ENCODE assay signal across 23 cellular contexts in the genomic region with DNA sequence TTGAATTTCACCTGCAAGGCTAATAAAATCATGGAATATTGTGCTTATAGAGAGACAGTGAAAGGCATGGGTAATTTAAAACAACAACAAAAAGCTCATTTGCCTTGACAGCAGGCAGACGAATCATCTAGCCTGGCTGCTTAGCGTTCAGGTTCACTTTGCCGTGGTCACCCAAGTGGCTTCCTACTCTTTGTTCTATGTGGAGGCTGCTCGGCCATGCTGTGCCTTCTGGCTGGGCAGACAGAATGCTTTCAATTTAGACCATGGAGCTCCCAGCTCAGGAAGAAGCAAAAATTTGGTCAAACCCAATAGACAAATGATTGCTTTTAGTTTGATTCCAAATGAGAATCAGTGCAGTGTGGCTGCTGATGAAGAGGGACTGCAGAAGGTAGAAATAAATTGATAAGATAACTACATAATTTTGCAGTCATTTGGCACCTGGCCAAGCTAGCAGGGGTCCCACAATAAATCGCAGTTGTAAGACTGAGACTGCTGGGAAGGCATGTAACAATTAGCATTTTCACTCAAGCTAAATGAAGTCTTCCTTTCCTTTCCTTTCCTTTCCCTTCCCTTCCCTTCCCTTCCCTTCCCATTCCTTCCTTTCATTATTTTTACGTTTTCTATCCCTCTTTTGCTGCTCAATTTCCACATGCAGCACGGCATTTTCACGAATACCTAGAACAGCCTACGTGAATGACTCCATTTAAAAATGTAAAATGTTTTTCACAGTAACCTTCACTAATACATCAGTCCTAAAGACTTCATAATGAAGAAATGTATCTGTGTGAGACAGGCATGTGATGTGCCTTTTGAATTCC.
DNase-seq lines count a peak whose midpoint lies in the region; ATAC-seq and TF ChIP-seq lines count a peak whose summit lies in the region.
"Had no signal": no experiment of that assay in that cellular context is flagged by ENCODE, and none has a peak within 500 bp of the region (broad histone marks: within the 10 kb centered on the region; RNA-seq: fewer than 3 reads in every experiment).

No MANE protein-coding gene starts in this region.

- H3K9ac ChIP-seq in Loucy (ENCODE audit: low read depth, low read length, poor library complexity, severe bottlenecking), result no peak overlapping the region

- H3K4me3 ChIP-seq in Loucy (ENCODE audit: low read length, poor library complexity, severe bottlenecking), result no peak overlapping the region
- H3K4me3 ChIP-seq: heart left ventricle, smooth muscle cell, thyroid gland had no signal

- H3K4me2 ChIP-seq in Loucy (ENCODE audit: low read depth, low read length, poor library complexity, severe bottlenecking), result peak overlapping the region; percentile 28
- H3K4me2 ChIP-seq: smooth muscle cell had no signal

- H3F3A ChIP-seq in Loucy (ENCODE audit: low read depth), result no peaks in the 10 kb centered on the region

- H3K27me3 ChIP-seq in Loucy (ENCODE audit: insufficient read depth, low read length, poor library complexity, severe bottlenecking), result no peaks in the 10 kb centered on the region
- H3K27me3 ChIP-seq: heart left ventricle, neutrophil, thyroid gland had no signal

- H3K9me3 ChIP-seq in Loucy (ENCODE audit: insufficient read depth, low read depth, low read length), result no peaks in the 10 kb centered on the region
- H3K9me3 ChIP-seq: heart left ventricle, neutrophil, thyroid gland had no signal

- ATAC-seq in stimulated activated naive CD8-positive, alpha-beta T cell treated with anti-CD3 and anti-CD28 coated beads, Interleukin-15, Interleukin-2, amounts not matched to agents 100 U/mL and 50 U/mL, for 24 hours, result no peak
- ATAC-seq: heart left ventricle, Right ventricle myocardium inferior had no signal

- no peaks in the 10 kb centered on the region for H4K20me1 ChIP-seq in Loucy (ENCODE audit: insufficient read depth, low read length, poor library complexity, severe bottlenecking)

- H3K9me3 Mint-ChIP-seq in glutamatergic neuron (ENCODE audit: unreplicated experiment), result no peaks in the 10 kb centered on the region
- H3K9me3 Mint-ChIP-seq: activated naive CD4-positive, alpha-beta T cell treated with anti-CD3 and anti-CD28 coated beads for 36 hours had no signal

- peak overlapping the region; percentile 61 for H2AFZ ChIP-seq in Loucy (ENCODE audit: low read length)

- TF ChIP-seq CTCF in Loucy (conservative IDR thresholded peaks at IDR 0.05; ENCODE audit: low read length) (no peak), glutamatergic neuron (IDR thresholded peaks at IDR 0.05; ENCODE audit: partially characterized antibody, unreplicated experiment) (no peak)

- H3K27me3 Mint-ChIP-seq in glutamatergic neuron (ENCODE audit: unreplicated experiment), result no peaks in the 10 kb centered on the region

- H3K27ac Mint-ChIP-seq in glutamatergic neuron (ENCODE audit: unreplicated experiment), result peak overlapping the region; percentile 31
- H3K27ac Mint-ChIP-seq: activated naive CD4-positive, alpha-beta T cell treated with anti-CD3 and anti-CD28 coated beads for 36 hours had no signal

- no peaks in the 10 kb centered on the region for H3K4me1 Mint-ChIP-seq in glutamatergic neuron (ENCODE audit: low read depth, unreplicated experiment)

- no peaks in the 10 kb centered on the region for H3K79me2 ChIP-seq in Loucy (ENCODE audit: insufficient read depth, low read length)

- H3K36me3 Mint-ChIP-seq in glutamatergic neuron (ENCODE audit: unreplicated experiment), result peaks cover 4% of the 10 kb centered on the region

- no peaks in the 10 kb centered on the region for H3K36me3 ChIP-seq in Loucy (ENCODE audit: insufficient read depth, low read length)
- H3K36me3 ChIP-seq: heart left ventricle, neutrophil, thyroid gland had no signal

- H3K4me1 ChIP-seq in Loucy (ENCODE audit: insufficient read depth, low read length, poor library complexity, severe bottlenecking), result peaks cover 14% of the 10 kb centered on the region
- H3K4me1 ChIP-seq: thyroid gland had no signal

- peak in 2 of 3 experiments; percentile 13 to 62 for DNase-seq in NCI-H1417 (lab: John Stamatoyannopoulos, UW)
- no peak for DNase-seq in NCI-H1417 treated with DMSO at 0.1 percent for 48 hours (lab: John Stamatoyannopoulos, UW)
- no peak for DNase-seq in glutamatergic neuron
- peak; percentile 44 for DNase-seq in renal cortical epithelial cell (ENCODE audit: low read depth)
- DNase-seq in pons (ENCODE audit: low spot score), result no peak
- no peak for DNase-seq in midbrain (lab: John Stamatoyannopoulos, UW)
- no peak for DNase-seq in stimulated activated naive CD8-positive, alpha-beta T cell treated with anti-CD3 and anti-CD28 coated beads, Interleukin-15, Interleukin-2, amounts not matched to agents 100 U/mL and 50 U/mL, for 24 hours
- DNase-seq: 8988T; activated CD4-positive, CD25-positive, alpha-beta regulatory T cell treated with anti-CD3 and anti-CD28 coated beads, Interleukin-2, amount 50 U/mL, for 72 hours; activated CD8-positive, alpha-beta memory T cell treated with anti-CD3 and anti-CD28 coated beads for 24 hours; activated naive CD4-positive, alpha-beta T cell treated with anti-CD3 and anti-CD28 coated beads for 36 hours; activated T-cell treated with anti-CD3 and anti-CD28 coated beads, Interleukin-2, amount 50 U/mL, for 48 hours; cortex of kidney; heart left ventricle; NCI-H1436; NCI-H2171 treated with DMSO at 0.1 percent for 48 hours; stimulated activated CD4-positive, alpha-beta T cell treated with anti-CD3 and anti-CD28 coated beads, Interleukin-4, amount 100 ng/mL, for 1 hour; stimulated activated naive CD4-positive, alpha-beta T cell treated with Interleukin-2 at 50 U/mL for 16 hours; thyroid gland had no signal

- no peaks in the 10 kb centered on the region for H3K9me2 ChIP-seq in Loucy (replicated peaks; ENCODE audit: low read depth, low read length)

- H3K4me3 Mint-ChIP-seq in glutamatergic neuron (ENCODE audit: unreplicated experiment), result no peak overlapping the region
- H3K4me3 Mint-ChIP-seq: activated naive CD4-positive, alpha-beta T cell treated with anti-CD3 and anti-CD28 coated beads for 36 hours had no signal

Comparison
In these comparisons a context has a peak if more than half of its experiments do, and no peak if none do; other contexts are left out.
1. DNase-seq: peak in NCI-H1417 (2 of 3) and renal cortical epithelial cell (single experiment); none in NCI-H1417 treated with DMSO at 0.1 percent for 48 hours (single experiment), glutamatergic neuron (single experiment), pons (single experiment), midbrain (single experiment) and stimulated activated naive CD8-positive, alpha-beta T cell treated with anti-CD3 and anti-CD28 coated beads, Interleukin-15, Interleukin-2, amounts not matched to agents 100 U/mL and 50 U/mL, for 24 hours (single experiment).